Comparison of ENCODE assay signal across 8 cellular contexts in the genomic region with DNA sequence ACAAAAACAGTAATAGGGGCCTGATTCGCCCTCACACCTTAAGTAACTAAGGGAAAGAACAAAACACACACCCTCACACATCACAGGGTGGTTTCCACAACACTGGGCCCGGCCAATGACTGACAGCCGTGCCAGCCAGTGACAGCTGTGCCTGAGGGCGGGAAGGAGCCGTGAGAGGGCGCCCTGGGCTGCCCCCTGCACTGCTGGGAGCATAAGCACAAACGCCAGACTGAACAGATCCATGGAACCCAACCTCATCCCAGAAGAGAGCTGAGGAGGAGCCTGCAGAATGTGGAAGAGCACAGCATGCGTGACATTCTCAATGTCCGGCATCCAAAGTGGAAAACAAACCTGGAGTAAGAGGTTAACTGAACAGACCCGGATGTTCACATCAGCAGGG. TPM values are rescaled to one million over a fixed set of nuclear protein-coding genes. Genes with fewer than 3 reads are reported as not detected.
DNase-seq lines count a peak whose midpoint lies in the region; ATAC-seq and TF ChIP-seq lines count a peak whose summit lies in the region.

No MANE protein-coding gene starts in this region.

- no peaks in the 10 kb centered on the region for H3K9me3 Mint-ChIP-seq in activated naive CD4-positive, alpha-beta T cell treated with anti-CD3 and anti-CD28 coated beads, Interleukin-2, amount 50 U/mL, for 24 hours

- POLR2A ChIA-PET in GM10248 (lab: Yijun Ruan, JAX) = no interaction called here

- no peaks in the 10 kb centered on the region for H3K27me3 ChIP-seq in Peyer's patch

- H3K4me1 ChIP-seq in Peyer's patch = peaks cover 0 to 5% (median 0%) of the 10 kb centered on the region in 4 donors

- no peak for TF ChIP-seq POLR2A in Peyer's patch (IDR thresholded peaks at IDR 0.05)

- peaks cover 0 to 98% (median 4%) of the 10 kb centered on the region in 3 donors for H3K36me3 ChIP-seq in Peyer's patch

- H3K36me3 Mint-ChIP-seq in activated naive CD4-positive, alpha-beta T cell treated with anti-CD3 and anti-CD28 coated beads, Interleukin-2, amount 50 U/mL, for 24 hours = peaks cover 21% of the 10 kb centered on the region

- peaks cover 42% of the 10 kb centered on the region for H3K4me1 Mint-ChIP-seq in activated naive CD4-positive, alpha-beta T cell treated with anti-CD3 and anti-CD28 coated beads, Interleukin-2, amount 50 U/mL, for 24 hours

- DNase-seq in Peyer's patch = peak in 2 of 3 donors; percentile 67
- DNase-seq in islet precursor cell = peak; percentile 74
- peak; percentile 61 for DNase-seq in stimulated activated CD8-positive, alpha-beta memory T cell treated with anti-CD3 and anti-CD28 coated beads, Interleukin-12 subunit alpha, Interleukin-12 subunit beta, amount 100 ng/mL, for 4 hours (ENCODE audit: low read depth)
- DNase-seq in coronary artery (ENCODE audit: low spot score) = no peak
- DNase-seq in T-helper 9 cell = no peak
- DNase-seq in GM10248 (ENCODE audit: extremely low spot score) = no peak

- H3K27ac Mint-ChIP-seq in activated naive CD4-positive, alpha-beta T cell treated with anti-CD3 and anti-CD28 coated beads, Interleukin-2, amount 50 U/mL, for 24 hours = peak overlapping the region; percentile 96

- H3K27ac ChIP-seq in Peyer's patch (no peak overlapping the region), coronary artery (no peak overlapping the region)

- H3K27me3 Mint-ChIP-seq in activated naive CD4-positive, alpha-beta T cell treated with anti-CD3 and anti-CD28 coated beads, Interleukin-2, amount 50 U/mL, for 24 hours = no peaks in the 10 kb centered on the region

- ATAC-seq in HG03139 (IDR thresholded peaks at IDR 0.05; ENCODE audit: unreplicated experiment) = no peak

- CTCF ChIA-PET in GM10248 (lab: Yijun Ruan, JAX) = interaction anchor here (1.6 to 1.7 kb wide), 2 partner anchors 15 to 21 kb away, joined by 3 to 6 read pairs; no protein-coding TSS in a partner anchor

- no peak overlapping the region for H3K4me3 ChIP-seq in Peyer's patch
- H3K4me3 ChIP-seq in coronary artery = no peak overlapping the region

- no peaks in the 10 kb centered on the region for H3K9me3 ChIP-seq in Peyer's patch

- H3K4me3 Mint-ChIP-seq in activated naive CD4-positive, alpha-beta T cell treated with anti-CD3 and anti-CD28 coated beads, Interleukin-2, amount 50 U/mL, for 24 hours = peak overlapping the region; percentile 26

- TF ChIP-seq CTCF in Peyer's patch (IDR thresholded peaks at IDR 0.05) (no peak), coronary artery (IDR thresholded peaks at IDR 0.05) (no peak), GM10248 (IDR thresholded peaks at IDR 0.05; ENCODE audit: control extremely low read depth, extremely low read depth, low read depth, missing control alignments) (no peak)

RNA-seq across cellular contexts. Expression of a gene that starts 16.0 kb away (rescaled TPM):
- 100 to 1,000 TPM; 148 to 232 (median 215) TPM for total RNA-seq in Peyer's patch

RNA-seq across cellular contexts. Expression of a gene that starts 28.6 kb away (rescaled TPM):
- 10 to 100 TPM; 18.9 to 55.0 (median 35.3) TPM for total RNA-seq in Peyer's patch

RNA-seq across cellular contexts. Expression of a gene that starts 44.8 kb away (rescaled TPM):
- total RNA-seq in Peyer's patch = 100 to 1,000 TPM in 2 of 4 donors, 10 to 100 TPM in 2; 28.2 to 144 (median 79.8) TPM

RNA-seq across cellular contexts. Expression of a gene that starts 59.9 kb away (rescaled TPM):
- 10 to 100 TPM in 3 of 4 donors, not detected in 1; 11.6 to 15.4 (median 15.2) TPM for total RNA-seq in Peyer's patch

Comparison
In these comparisons a context has a peak if more than half of its experiments do, and no peak if none do; other contexts are left out.
1. DNase-seq: peak in Peyer's patch (2 of 3), islet precursor cell (single experiment) and stimulated activated CD8-positive, alpha-beta memory T cell treated with anti-CD3 and anti-CD28 coated beads, Interleukin-12 subunit alpha, Interleukin-12 subunit beta, amount 100 ng/mL, for 4 hours (single experiment); none in coronary artery (single experiment), T-helper 9 cell (single experiment) and GM10248 (single experiment).